ENCODE assay signal across 16 cellular contexts in genomic region chr5:155050384-155051019, GRCh38. TPM values are rescaled to one million over a fixed set of nuclear protein-coding genes. Genes with fewer than 3 reads are reported as not detected.
A peak's percentile ranks its signal among the peaks of the same experiment; 100 is the strongest.
DNase-seq lines count a peak whose midpoint lies in the region; ATAC-seq and TF ChIP-seq lines count a peak whose summit lies in the region.
"Had no signal": no experiment of that assay in that cellular context is flagged by ENCODE, and none has a peak within 500 bp of the region (broad histone marks: within the 10 kb centered on the region; RNA-seq: fewer than 3 reads in every experiment).

No MANE protein-coding gene starts in this region.

- H2AFZ ChIP-seq in GM23338 (no peak overlapping the region), hepatocyte (no peak overlapping the region)

- H3K27me3 ChIP-seq in BLaER1, result no peaks in the 10 kb centered on the region
- H3K27me3 ChIP-seq in GM23338 (ENCODE audit: insufficient read depth), result no peaks in the 10 kb centered on the region
- H3K27me3 ChIP-seq in hepatocyte, result no peaks in the 10 kb centered on the region
- H3K27me3 ChIP-seq in gastroesophageal sphincter, result no peaks in the 10 kb centered on the region
- H3K27me3 ChIP-seq: Peyer's patch had no signal

- POLR2A ChIA-PET in activated CD4-positive, alpha-beta T cell treated with anti-CD3 and anti-CD28 coated beads for 36 hours (lab: Charles Lee), result no interaction called here
- POLR2A ChIA-PET in MCF 10A (lab: Yijun Ruan, JAX), result no interaction called here

- H3K4me2 ChIP-seq in BLaER1 (peak overlapping the region; percentile 43), GM23338 (peak overlapping the region; percentile 58), hepatocyte (no peak overlapping the region)

- H3K36me3 Mint-ChIP-seq in GM23338 (ENCODE audit: low read depth), result no peaks in the 10 kb centered on the region
- H3K36me3 Mint-ChIP-seq in activated CD4-positive, alpha-beta T cell treated with anti-CD3 and anti-CD28 coated beads for 36 hours (ENCODE audit: low read depth), result no peaks in the 10 kb centered on the region
- no peaks in the 10 kb centered on the region for H3K36me3 Mint-ChIP-seq in MCF 10A (ENCODE audit: insufficient read depth, unreplicated experiment)
- H3K36me3 Mint-ChIP-seq: CD4-positive, alpha-beta memory T cell; T-cell had no signal

- no peak for TF ChIP-seq POLR2A in gastroesophageal sphincter (IDR thresholded peaks at IDR 0.05)

- H3F3A ChIP-seq in GM23338 (replicated peaks; ENCODE audit: low read depth), result no peaks in the 10 kb centered on the region

- H3K9me2 ChIP-seq in GM23338 (ENCODE audit: insufficient read depth), result peaks cover 16% of the 10 kb centered on the region; the same call in 1 of the 2 replicates
- H3K9me2 ChIP-seq in hepatocyte (replicated peaks; ENCODE audit: insufficient read depth), result no peaks in the 10 kb centered on the region

- TF ChIP-seq CTCF in GM23338 (conservative IDR thresholded peaks at IDR 0.05; ENCODE audit: low read depth in 2 of 2) (no peak), hepatocyte (IDR thresholded peaks at IDR 0.05; ENCODE audit: poor library complexity) (no peak), gastroesophageal sphincter (IDR thresholded peaks at IDR 0.05) (no peak), MCF 10A (IDR thresholded peaks at IDR 0.05; ENCODE audit: unreplicated experiment) (no peak)

- 46% methylated on average over 5 of the region's 5 CpGs for WGBS in hepatocyte (ENCODE audit: low lambda C conversion rate, missing lambda C conversion rate)
- WGBS in gastroesophageal sphincter (ENCODE audit: low coverage in 1 of 2), 2 donors, result 55 to 71% methylated on average over 3 to 5 of the region's 5 CpGs

- H3K4me3 Mint-ChIP-seq in GM23338 (no peak overlapping the region), MCF 10A (ENCODE audit: unreplicated experiment) (no peak overlapping the region)
- H3K4me3 Mint-ChIP-seq in activated CD4-positive, alpha-beta T cell treated with anti-CD3 and anti-CD28 coated beads for 36 hours, result no peak overlapping the region
- H3K4me3 Mint-ChIP-seq: CD4-positive, alpha-beta memory T cell; T-cell had no signal

- no peak for TF ChIP-seq EP300 in gastroesophageal sphincter (IDR thresholded peaks at IDR 0.05)

- CTCF ChIA-PET in activated CD4-positive, alpha-beta T cell treated with anti-CD3 and anti-CD28 coated beads for 36 hours (lab: Charles Lee), result no interaction called here
- CTCF ChIA-PET in MCF 10A (lab: Yijun Ruan, JAX), result interaction anchor here (0.7 kb wide), 2 partner anchors 31 to 1455 kb away, joined by 3 to 4 read pairs; no protein-coding TSS in a partner anchor

- H3K27ac Mint-ChIP-seq in GM23338 (no peak overlapping the region; the same call in 1 of the 2 replicates), MCF 10A (ENCODE audit: low read depth, unreplicated experiment) (no peak overlapping the region)
- no peak overlapping the region for H3K27ac Mint-ChIP-seq in activated CD4-positive, alpha-beta T cell treated with anti-CD3 and anti-CD28 coated beads for 36 hours
- H3K27ac Mint-ChIP-seq: CD4-positive, alpha-beta memory T cell; T-cell had no signal

- intact Hi-C loops in activated CD4-positive, alpha-beta T cell treated with anti-CD3 and anti-CD28 coated beads for 36 hours (cut with DNase I, micrococcal nuclease), result no loop called here
- intact Hi-C loops in MCF 10A (cut with micrococcal nuclease), result no loop called here

- H3K27ac ChIP-seq in BLaER1, result 0 out of 2 replicates have a peak overlapping the region, but pooled peaks have one; percentile 4
- H3K27ac ChIP-seq in GM23338 (ENCODE audit: low read depth), result no peak overlapping the region; the same call in 1 of the 2 replicates
- peak overlapping the region; percentile 1 for H3K27ac ChIP-seq in hepatocyte
- no peak overlapping the region for H3K27ac ChIP-seq in gastroesophageal sphincter
- H3K27ac ChIP-seq: Peyer's patch had no signal

- H3K79me2 ChIP-seq in GM23338 (replicated peaks; ENCODE audit: insufficient read depth) (no peaks in the 10 kb centered on the region), hepatocyte (no peaks in the 10 kb centered on the region)

- H3K9me3 ChIP-seq in BLaER1 (peaks cover 5% of the 10 kb centered on the region; the same call in 1 of the 2 replicates), hepatocyte (ENCODE audit: low read depth) (no peaks in the 10 kb centered on the region), gastroesophageal sphincter (no peaks in the 10 kb centered on the region)
- H3K9me3 ChIP-seq: Peyer's patch had no signal

- H3K4me3 ChIP-seq in BLaER1 (no peak overlapping the region), GM23338 (no peak overlapping the region), hepatocyte (no peak overlapping the region), gastroesophageal sphincter (no peak overlapping the region)
- H3K4me3 ChIP-seq: Peyer's patch had no signal

- H4K20me1 ChIP-seq in BLaER1, result no peaks in the 10 kb centered on the region
- no peaks in the 10 kb centered on the region for H4K20me1 ChIP-seq in GM23338 (replicated peaks; ENCODE audit: insufficient read depth)
- H4K20me1 ChIP-seq in hepatocyte (ENCODE audit: insufficient read depth, poor library complexity, severe bottlenecking), result no peaks in the 10 kb centered on the region

- DNase-seq in GM23338 (ENCODE audit: low spot score) (peak; percentile 17), OCI-M1 (lab: John Stamatoyannopoulos, UW) (peak; percentile 33), hepatocyte (ENCODE audit: low spot score) (peak; percentile 13), MCF 10A (ENCODE audit: unreplicated experiment) (no peak)
- DNase-seq in activated CD4-positive, alpha-beta T cell treated with anti-CD3 and anti-CD28 coated beads for 36 hours, result no peak
- DNase-seq: AML-193; CD4-positive, alpha-beta memory T cell; DND-41; NCI-H1930; NCI-H2171; Peyer's patch; SHP77 treated with DMSO at 0.1 percent for 48 hours; T-cell had no signal

- no TSS peak for BruUV-seq in MCF 10A (replicated peaks; lab: Mats Ljungman, UMichigan)

- peaks cover 63% of the 10 kb centered on the region for H3K4me1 Mint-ChIP-seq in GM23338
- H3K4me1 Mint-ChIP-seq in activated CD4-positive, alpha-beta T cell treated with anti-CD3 and anti-CD28 coated beads for 36 hours, result no peaks in the 10 kb centered on the region
- no peaks in the 10 kb centered on the region for H3K4me1 Mint-ChIP-seq in MCF 10A (ENCODE audit: insufficient read depth, unreplicated experiment)
- H3K4me1 Mint-ChIP-seq: CD4-positive, alpha-beta memory T cell; T-cell had no signal

- ATAC-seq in GM23338, result peak; percentile 32
- ATAC-seq in activated CD4-positive, alpha-beta T cell treated with anti-CD3 and anti-CD28 coated beads for 36 hours, result no peak
- ATAC-seq in gastroesophageal sphincter, result no peak
- ATAC-seq: T-cell had no signal

- H3K9ac ChIP-seq in BLaER1, result no peak overlapping the region

- H3K36me3 ChIP-seq in BLaER1, result no peaks in the 10 kb centered on the region
- no peaks in the 10 kb centered on the region for H3K36me3 ChIP-seq in GM23338 (ENCODE audit: insufficient read depth)
- H3K36me3 ChIP-seq in hepatocyte (replicated peaks; ENCODE audit: insufficient read depth, low read depth), result no peaks in the 10 kb centered on the region
- no peaks in the 10 kb centered on the region for H3K36me3 ChIP-seq in gastroesophageal sphincter
- H3K36me3 ChIP-seq: Peyer's patch had no signal

- H3K27me3 Mint-ChIP-seq in GM23338 (ENCODE audit: insufficient read depth, low read depth, poor library complexity) (no peaks in the 10 kb centered on the region), MCF 10A (ENCODE audit: insufficient read depth, unreplicated experiment) (no peaks in the 10 kb centered on the region)
- H3K27me3 Mint-ChIP-seq in activated CD4-positive, alpha-beta T cell treated with anti-CD3 and anti-CD28 coated beads for 36 hours, result peaks cover 6% of the 10 kb centered on the region

- 0 out of 3 replicates have a peak, but pooled peaks cover 1% of the 10 kb centered on the region for H3K9me3 Mint-ChIP-seq in GM23338
- no peaks in the 10 kb centered on the region for H3K9me3 Mint-ChIP-seq in activated CD4-positive, alpha-beta T cell treated with anti-CD3 and anti-CD28 coated beads for 36 hours (ENCODE audit: low read depth)
- H3K9me3 Mint-ChIP-seq in MCF 10A (ENCODE audit: unreplicated experiment), result no peaks in the 10 kb centered on the region
- H3K9me3 Mint-ChIP-seq: CD4-positive, alpha-beta memory T cell; T-cell had no signal

- peaks cover 12% of the 10 kb centered on the region for H3K4me1 ChIP-seq in BLaER1
- H3K4me1 ChIP-seq in GM23338 (ENCODE audit: insufficient read depth), result peaks cover 60% of the 10 kb centered on the region
- peaks cover 18% of the 10 kb centered on the region for H3K4me1 ChIP-seq in hepatocyte (ENCODE audit: insufficient read depth)
- no peaks in the 10 kb centered on the region for H3K4me1 ChIP-seq in gastroesophageal sphincter
- H3K4me1 ChIP-seq: Peyer's patch had no signal

TF ChIP-seq in GM23338, 12 proteins besides CTCF, POLR2A, EP300 and RAD21 (continues in another document):
- TF ChIP-seq ZNF331 (CRISPR knock-in tag; IDR thresholded peaks at IDR 0.05; ENCODE audit: low read depth), result no peak
- TF ChIP-seq CREB1 (CRISPR knock-in tag; IDR thresholded peaks at IDR 0.05; ENCODE audit: low read depth), result no peak
- TF ChIP-seq POLR2AphosphoS5 (IDR thresholded peaks at IDR 0.05; ENCODE audit: low read depth), result no peak
- TF ChIP-seq ZNF114 (CRISPR knock-in tag; IDR thresholded peaks at IDR 0.05), result no peak

RNA-seq across cellular contexts. Expression of gene KIF4B, which starts 36.9 kb away (rescaled TPM):
- total RNA-seq in GM23338 (2014; rRNA removed; shearing (Covaris generic)), result 0.04 TPM in 1 of 2 replicates, not detected in the other
- polyA plus RNA-seq in GM23338 (2016; fragmentation: Nextera tagmentation; extraction: Ambion mirVana) (0.07 TPM in 1 of 2 replicates, not detected in the other), hepatocyte (0.05 TPM in 1 of 2 replicates, not detected in the other)
- total RNA-seq in hepatocyte (0.10 TPM in 1 of 2 replicates, not detected in the other), gastroesophageal sphincter (under 1 TPM in 3 of 4 donors, not detected in 1; under 0.01 to 0.08 (median 0.05) TPM), MCF 10A (2022) (not detected in 2 replicates)
- total RNA-seq in activated CD4-positive, alpha-beta T cell treated with anti-CD3 and anti-CD28 coated beads for 36 hours, result under 1 TPM; 0.05 TPM
- total RNA-seq: CD4-positive, alpha-beta memory T cell; HT-29; Peyer's patch; T-cell had no signal
- polyA plus RNA-seq: CD4-positive, alpha-beta memory T cell had no signal

Comparison
In these comparisons a context has a peak if more than half of its experiments do, and no peak if none do; other contexts are left out.
1. H3K27ac ChIP-seq: peak in BLaER1 (single experiment) and hepatocyte (single experiment); none in GM23338 (single experiment) and gastroesophageal sphincter (0 of 4).
2. DNase-seq: peak in GM23338 (single experiment), OCI-M1 (single experiment) and hepatocyte (single experiment); none in activated CD4-positive, alpha-beta T cell treated with anti-CD3 and anti-CD28 coated beads for 36 hours (single experiment) and MCF 10A (single experiment).